In the genomic region with DNA sequence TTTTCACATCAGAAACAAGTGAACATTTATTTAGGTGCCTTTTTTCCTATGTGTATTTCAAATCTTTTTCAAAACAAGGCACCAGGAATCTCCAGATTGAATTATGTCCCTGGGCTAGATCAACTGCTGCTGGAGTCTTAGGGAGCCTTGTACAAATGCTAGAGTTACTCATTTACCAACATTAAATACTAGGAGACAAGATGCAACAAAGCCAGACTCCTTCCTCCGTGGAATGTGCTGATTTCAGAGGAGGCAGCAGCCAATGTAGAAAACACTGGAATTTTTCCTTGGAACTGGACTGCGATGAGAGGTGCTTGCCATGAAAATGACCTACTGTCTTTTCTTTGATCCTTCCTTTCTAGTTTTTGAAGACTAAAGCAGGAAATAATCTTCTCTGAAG, we compare ENCODE assay signal across 16 cellular contexts.
"Had no signal": no experiment of that assay in that cellular context is flagged by ENCODE, and none has a peak within 500 bp of the region (broad histone marks: within the 10 kb centered on the region; RNA-seq: fewer than 3 reads in every experiment).

No MANE protein-coding gene starts in this region.

- H3K4me1 Mint-ChIP-seq: activated CD4-positive, alpha-beta T cell treated with anti-CD3 and anti-CD28 coated beads, Interleukin-2, amount 10 ng/mL, durations not matched to agents 24 days and 14 days; activated naive CD8-positive, alpha-beta T cell treated with anti-CD3 and anti-CD28 coated beads, Interleukin-2, amount 50 U/mL, for 24 hours; memory B cell; T-cell had no signal

- ATAC-seq: activated naive CD8-positive, alpha-beta T cell treated with anti-CD3 and anti-CD28 coated beads, Interleukin-2, amount 50 U/mL, for 24 hours; left lobe of liver; T-cell had no signal

- DNase-seq: activated CD4-positive, alpha-beta T cell treated with anti-CD3 and anti-CD28 coated beads, Interleukin-2, amount 10 ng/mL, durations not matched to agents 24 days and 14 days; activated CD8-positive, alpha-beta memory T cell treated with anti-CD3 and anti-CD28 coated beads for 24 hours; activated naive CD4-positive, alpha-beta T cell treated with Interleukin-2 at 50 U/mL for 16 hours; activated naive CD8-positive, alpha-beta T cell treated with anti-CD3 and anti-CD28 coated beads, Interleukin-2, amount 50 U/mL, for 24 hours; caudate nucleus; cortex of kidney; effector CD8-positive, alpha-beta T cell; hypothalamus; stimulated activated CD4-positive, alpha-beta T cell treated with anti-CD3 and anti-CD28 coated beads, Interleukin-4, amount 100 ng/mL, for 4 hours; stomach; T-cell; T1000 had no signal

- H3K4me3 ChIP-seq: skin epidermis, stomach, thoracic aorta had no signal

- H3K27ac Mint-ChIP-seq: activated CD4-positive, alpha-beta T cell treated with anti-CD3 and anti-CD28 coated beads, Interleukin-2, amount 10 ng/mL, durations not matched to agents 24 days and 14 days; activated naive CD8-positive, alpha-beta T cell treated with anti-CD3 and anti-CD28 coated beads, Interleukin-2, amount 50 U/mL, for 24 hours; memory B cell; T-cell had no signal

- H3K27me3 ChIP-seq: stomach had no signal

- H3K36me3 ChIP-seq: stomach, thoracic aorta had no signal

- H3K27me3 Mint-ChIP-seq: activated CD4-positive, alpha-beta T cell treated with anti-CD3 and anti-CD28 coated beads, Interleukin-2, amount 10 ng/mL, durations not matched to agents 24 days and 14 days; activated naive CD8-positive, alpha-beta T cell treated with anti-CD3 and anti-CD28 coated beads, Interleukin-2, amount 50 U/mL, for 24 hours; memory B cell; T-cell had no signal

- H3K36me3 Mint-ChIP-seq: memory B cell, T-cell had no signal

- H3K4me3 Mint-ChIP-seq: activated CD4-positive, alpha-beta T cell treated with anti-CD3 and anti-CD28 coated beads, Interleukin-2, amount 10 ng/mL, durations not matched to agents 24 days and 14 days; activated naive CD8-positive, alpha-beta T cell treated with anti-CD3 and anti-CD28 coated beads, Interleukin-2, amount 50 U/mL, for 24 hours; memory B cell; T-cell had no signal
